Comparison of ENCODE assay signal across 25 cellular contexts in genomic region chr12:20044304-20044703, GRCh38.
"Had no signal": no experiment of that assay in that cellular context is flagged by ENCODE, and none has a peak within 500 bp of the region (broad histone marks: within the 10 kb centered on the region; RNA-seq: fewer than 3 reads in every experiment).

No MANE protein-coding gene starts in this region.

- ATAC-seq: activated CD8-positive, alpha-beta T cell treated with anti-CD3 and anti-CD28 coated beads for 36 hours; activated T-cell treated with anti-CD3 and anti-CD28 coated beads, Interleukin-2, amount 50 U/mL, for 4 hours; activated T-helper 17 cell treated with anti-CD3 and anti-CD28 coated beads, Interleukin-2, amount 50 U/mL, for 72 hours; foreskin keratinocyte; WTC11 had no signal

- H3K9ac ChIP-seq: parathyroid adenoma had no signal

- H2AFZ ChIP-seq: parathyroid adenoma had no signal

- H3K4me1 ChIP-seq: colonic mucosa, foreskin keratinocyte, parathyroid adenoma, psoas muscle, spleen, testis, transverse colon had no signal

- H3K27me3 ChIP-seq: colonic mucosa, foreskin keratinocyte, heart right ventricle, spleen, testis, transverse colon had no signal

- H3K9me3 ChIP-seq: colonic mucosa, heart right ventricle, psoas muscle, spleen, testis, transverse colon had no signal

- DNase-seq: activated CD4-positive, alpha-beta T cell treated with anti-CD3 and anti-CD28 coated beads for 1 hour; activated CD4-positive, alpha-beta T cell treated with anti-CD3 and anti-CD28 coated beads, Interleukin-2, amount 10 ng/mL, durations not matched to agents 7 days and 5 days; activated CD8-positive, alpha-beta T cell treated with anti-CD3 and anti-CD28 coated beads for 36 hours; activated gamma-delta T cell treated with Interleukin-2 at 50 U/mL for 16 hours; activated naive CD4-positive, alpha-beta T cell treated with anti-CD3 and anti-CD28 coated beads, Interleukin-2, amount 50 U/mL, for 16 hours; activated T-cell treated with anti-CD3 and anti-CD28 coated beads, Interleukin-2, amount 50 U/mL, for 4 hours; amygdala; cerebellar nuclear complex; colonic mucosa; effector CD8-positive, alpha-beta T cell; erythroblast; foreskin keratinocyte; heart right ventricle; mammary epithelial cell; naive B cell; nucleus accumbens; psoas muscle; spleen; stimulated activated naive CD4-positive, alpha-beta T cell; T-helper 2 cell; testis; transverse colon had no signal

- H3K27ac ChIP-seq: colonic mucosa, foreskin keratinocyte, parathyroid adenoma, psoas muscle, spleen, testis had no signal

- H3K36me3 ChIP-seq: colonic mucosa, heart right ventricle, spleen, transverse colon had no signal

- H3K4me3 ChIP-seq: colonic mucosa, heart right ventricle, psoas muscle, spleen, testis, transverse colon had no signal
